Comparison of ENCODE assay signal across 11 cellular contexts in genomic region chr12:25269701-25270100, GRCh38. TPM values are rescaled to one million over a fixed set of nuclear protein-coding genes. Genes with fewer than 3 reads are reported as not detected.
DNase-seq lines count a peak whose midpoint lies in the region; ATAC-seq and TF ChIP-seq lines count a peak whose summit lies in the region.
"Had no signal": no experiment of that assay in that cellular context is flagged by ENCODE, and none has a peak within 500 bp of the region (broad histone marks: within the 10 kb centered on the region; RNA-seq: fewer than 3 reads in every experiment).

No MANE protein-coding gene starts in this region.

- no peak for TF ChIP-seq CTCF in activated B cell treated with CpG ODN at 0.5 μM for 24 hours (IDR thresholded peaks at IDR 0.05)

- no peak for DNase-seq in activated B cell treated with CpG ODN at 0.5 μM for 24 hours
- no peak for DNase-seq in DMS153 (lab: John Stamatoyannopoulos, UW)
- DNase-seq in amniotic stem cell (lab: John Stamatoyannopoulos, UW) = no peak
- no peak for DNase-seq in NCI-H187 (lab: John Stamatoyannopoulos, UW)
- DNase-seq: activated CD8-positive, alpha-beta memory T cell treated with anti-CD3 and anti-CD28 coated beads for 24 hours; NCI-H1092; uterus had no signal

- peak overlapping the region; percentile 79 for H3K27ac Mint-ChIP-seq in activated B cell treated with CpG ODN at 0.5 μM for 24 hours

- no peaks in the 10 kb centered on the region for H3K9me3 Mint-ChIP-seq in activated B cell treated with CpG ODN at 0.5 μM for 24 hours

- no peaks in the 10 kb centered on the region for H3K36me3 Mint-ChIP-seq in activated B cell treated with CpG ODN at 0.5 μM for 24 hours (ENCODE audit: low read depth)

- ATAC-seq in GM18858 (IDR thresholded peaks at IDR 0.05; ENCODE audit: unreplicated experiment) (peak; percentile 91), GM21619 (IDR thresholded peaks at IDR 0.05; ENCODE audit: unreplicated experiment) (peak; percentile 79), HG03196 (IDR thresholded peaks at IDR 0.05; ENCODE audit: unreplicated experiment) (peak; percentile 82), activated B cell treated with CpG ODN at 0.5 μM for 24 hours (ENCODE audit: low read depth) (peak; percentile 96), esophagus mucosa (no peak)

- no peaks in the 10 kb centered on the region for H3K27me3 Mint-ChIP-seq in activated B cell treated with CpG ODN at 0.5 μM for 24 hours

- no peak overlapping the region for H3K4me3 Mint-ChIP-seq in activated B cell treated with CpG ODN at 0.5 μM for 24 hours

- POLR2A ChIA-PET in activated B cell treated with CpG ODN at 0.5 μM for 24 hours (lab: Charles Lee) = interaction anchor here (0.7 to 3.0 kb wide), 11 partner anchors 10 to 118 kb away, joined by 3 to 13 read pairs (median 4); partner anchors contain the start of genes DNAI7 and KRAS

- CTCF ChIA-PET in activated B cell treated with CpG ODN at 0.5 μM for 24 hours (lab: Charles Lee) = interaction anchor here (1.5 kb wide), 1 partner anchor 118 kb away, joined by 5 read pairs; no protein-coding TSS in a partner anchor

- peaks cover 17% of the 10 kb centered on the region for H3K4me1 Mint-ChIP-seq in activated B cell treated with CpG ODN at 0.5 μM for 24 hours

- intact Hi-C loops in activated B cell treated with CpG ODN at 0.5 μM for 24 hours (cut with micrococcal nuclease) = loop anchor here (1.0 kb wide), 2 partner anchors 18 to 51 kb away; no protein-coding TSS in a partner anchor

RNA-seq across cellular contexts. Expression of gene KRAS, which starts 19.0 kb away (rescaled TPM):
- total RNA-seq in activated B cell treated with CpG ODN at 0.5 μM for 24 hours (43.3 and 45.8 TPM in 2 replicates), esophagus mucosa (26.7 TPM)
